Comparison of ENCODE assay signal across 1 cellular context in the genomic region with DNA sequence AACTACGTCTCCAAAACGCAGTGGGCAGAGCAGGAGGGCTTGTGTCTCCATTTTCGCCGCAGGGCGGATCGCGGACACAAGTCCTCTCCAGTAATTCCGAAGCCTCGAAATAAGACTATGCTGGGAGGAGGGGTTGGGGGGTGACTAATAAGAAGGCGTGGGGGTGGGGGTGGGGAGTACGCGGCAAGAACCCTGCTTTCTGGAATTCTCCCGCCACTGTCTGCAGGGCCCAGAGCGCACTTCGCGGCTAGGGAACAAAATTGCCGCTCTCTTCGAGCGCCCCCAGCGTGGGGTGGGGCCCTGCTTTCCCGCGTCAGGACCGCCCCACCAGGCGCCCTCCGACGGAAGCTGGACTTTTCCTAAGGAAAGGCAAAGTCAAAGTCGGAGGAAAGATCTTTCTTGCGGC.
TF ChIP-seq lines count a peak whose summit lies in the region.

No MANE protein-coding gene starts in this region.

TF ChIP-seq in A549, 52 proteins besides CTCF, POLR2A, EP300 and RAD21 (continued from another document):
- no peak for TF ChIP-seq REST (IDR thresholded peaks at IDR 0.05)
- TF ChIP-seq RNF2 (IDR thresholded peaks at IDR 0.05; ENCODE audit: borderline replicate concordance, low read depth) = no peak
- TF ChIP-seq E2F6 (IDR thresholded peaks at IDR 0.05; ENCODE audit: borderline replicate concordance, low read depth) = peak; percentile 88
- no peak for TF ChIP-seq FOXS1 (CRISPR knock-in tag; IDR thresholded peaks at IDR 0.05)
- TF ChIP-seq HOXB5 (CRISPR knock-in tag; IDR thresholded peaks at IDR 0.05) = no peak
- no peak for TF ChIP-seq KDM5A (IDR thresholded peaks at IDR 0.05)
- TF ChIP-seq TP53 (CRISPR knock-in tag; IDR thresholded peaks at IDR 0.05) = no peak
- TF ChIP-seq EHMT2 (IDR thresholded peaks at IDR 0.05; ENCODE audit: low read depth) = no peak
- no peak for TF ChIP-seq HEYL (CRISPR knock-in tag; IDR thresholded peaks at IDR 0.05)
